In the genomic region with DNA sequence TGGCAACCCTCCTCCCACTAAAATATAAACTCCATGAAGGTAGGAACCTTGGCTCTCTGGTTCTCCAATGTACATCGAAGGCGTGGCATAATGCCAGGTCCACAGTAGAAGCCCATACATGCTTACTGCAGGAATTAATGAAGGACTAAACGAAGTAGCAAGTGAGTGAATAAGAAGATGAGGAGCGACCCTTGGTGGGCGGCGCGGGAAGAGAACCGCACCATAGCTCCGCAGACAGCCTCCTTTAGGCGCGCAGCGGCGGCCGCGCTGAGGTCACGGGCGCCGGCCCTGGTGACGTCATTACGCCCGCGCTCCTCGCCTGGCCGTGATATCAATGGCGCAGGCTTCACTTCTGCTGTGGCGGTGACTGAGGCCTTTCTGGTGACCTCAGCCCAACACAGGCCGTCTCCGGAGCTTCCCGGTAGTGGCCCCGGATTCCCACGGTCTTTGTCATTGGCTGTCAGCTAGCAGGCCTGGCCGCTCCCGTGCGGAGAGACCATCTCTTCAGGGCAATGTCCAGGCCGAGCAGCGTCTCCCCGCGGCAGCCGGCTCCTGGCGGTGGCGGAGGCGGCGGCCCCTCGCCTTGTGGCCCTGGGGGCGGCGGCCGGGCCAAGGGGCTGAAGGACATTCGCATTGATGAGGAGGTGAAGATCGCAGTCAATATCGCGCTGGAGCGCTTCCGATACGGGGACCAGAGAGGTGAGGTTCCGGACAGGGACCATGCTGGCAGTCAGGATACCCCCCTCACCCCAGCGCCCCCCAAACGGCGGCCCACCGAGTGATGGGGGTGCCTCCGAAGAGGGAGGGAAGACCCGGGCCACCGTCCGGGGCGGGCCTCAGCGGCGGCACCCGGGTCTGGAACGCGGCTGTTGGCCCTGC, we compare ENCODE assay signal across 8 cellular contexts. TPM values are rescaled to one million over a fixed set of nuclear protein-coding genes. Genes with fewer than 3 reads are reported as not detected.
A peak's percentile ranks its signal among the peaks of the same experiment; 100 is the strongest.
DNase-seq lines count a peak whose midpoint lies in the region; ATAC-seq and TF ChIP-seq lines count a peak whose summit lies in the region.

A gene (plus strand): TSS at position 311 of the 879 bp plus-strand sequence. CDS start 202 bp downstream, at position 513.

- peak within 1 kb of the TSS; percentile 90 for H3K9ac ChIP-seq in MM.1S (ENCODE audit: low read length)

- DNase-seq in GM03348 (ENCODE audit: low spot score) = peak; percentile 92
- DNase-seq in HCEC 1CT = peak; percentile 83
- DNase-seq in MM.1S = peak; percentile 87
- peak; percentile 84 for DNase-seq in SK-MEL-5 (ENCODE audit: low read depth, low spot score)
- peak; percentile 90 for DNase-seq in activated naive CD4-positive, alpha-beta T cell treated with anti-CD3 and anti-CD28 coated beads for 36 hours
- DNase-seq in nucleus accumbens (lab: John Stamatoyannopoulos, UW) = peak; percentile 19 to 88 (median 76)
- peak; percentile 90 to 91 for DNase-seq in suprapubic skin (ENCODE audit: low spot score in 2 of 2)

- peak; percentile 27 for TF ChIP-seq CTCF in MM.1S (IDR thresholded peaks at IDR 0.05; ENCODE audit: low read length)
- TF ChIP-seq CTCF in gastroesophageal sphincter (IDR thresholded peaks at IDR 0.05) = peak in 2 of 4 experiments; percentile 11 to 36
- TF ChIP-seq CTCF in suprapubic skin (IDR thresholded peaks at IDR 0.05) = peak in 1 of 2 donors; percentile 2

- no peaks in the 10 kb centered on the region for H4K20me1 ChIP-seq in MM.1S (ENCODE audit: insufficient read depth, low read length)

- H3K9me2 ChIP-seq in MM.1S (replicated peaks; ENCODE audit: insufficient read depth, low read length) = no peaks in the 10 kb centered on the region

- peak within 1 kb of the TSS; percentile 97 for H2AFZ ChIP-seq in MM.1S (ENCODE audit: low read length)

- no peaks in the 10 kb centered on the region for H3K9me3 Mint-ChIP-seq in activated naive CD4-positive, alpha-beta T cell treated with anti-CD3 and anti-CD28 coated beads for 36 hours

- no peak for TF ChIP-seq EP300 in gastroesophageal sphincter (IDR thresholded peaks at IDR 0.05)
- TF ChIP-seq EP300 in suprapubic skin (IDR thresholded peaks at IDR 0.05) = no peak

- peaks cover 5% of the 10 kb centered on the region for H3K27me3 Mint-ChIP-seq in activated naive CD4-positive, alpha-beta T cell treated with anti-CD3 and anti-CD28 coated beads for 36 hours (ENCODE audit: low read depth)

- CTCF ChIA-PET in activated naive CD4-positive, alpha-beta T cell treated with anti-CD3 and anti-CD28 coated beads for 36 hours (lab: Charles Lee) = interaction anchor here (0.6 to 1.2 kb wide), 5 partner anchors 9 to 440 kb away, joined by 3 to 7 read pairs (median 3); no protein-coding TSS in a partner anchor

- WGBS in gastroesophageal sphincter (ENCODE audit: low coverage in 1 of 2), 2 donors = 2 to 18% methylated on average over 3 to 13 of the region's 69 CpGs
- WGBS in suprapubic skin = 1% methylated on average over 41 of the region's 69 CpGs

- peaks cover 27% of the 10 kb centered on the region for H3K4me1 Mint-ChIP-seq in activated naive CD4-positive, alpha-beta T cell treated with anti-CD3 and anti-CD28 coated beads for 36 hours (ENCODE audit: low read depth)

- H3F3A ChIP-seq in MM.1S (ENCODE audit: insufficient read depth, low read length) = no peaks in the 10 kb centered on the region

- intact Hi-C loops in activated naive CD4-positive, alpha-beta T cell treated with anti-CD3 and anti-CD28 coated beads for 36 hours (cut with micrococcal nuclease) = loop anchor here (1.0 to 10.0 kb wide), 12 partner anchors 10 to 806 kb away; a partner anchor contains a TSS

- H3K36me3 ChIP-seq in MM.1S (replicated peaks; ENCODE audit: insufficient read depth, low read length) (no peaks in the 10 kb centered on the region), gastroesophageal sphincter (peaks cover 0 to 22% of the 10 kb centered on the region in 2 donors), suprapubic skin (peaks cover 4% of the 10 kb centered on the region)

- H3K27ac ChIP-seq in MM.1S (ENCODE audit: low read length) = peak within 1 kb of the TSS; percentile 52; the same call in 1 of the 2 replicates
- H3K27ac ChIP-seq in gastroesophageal sphincter = peak within 1 kb of the TSS; percentile 79 to 98 (median 94)
- H3K27ac ChIP-seq in suprapubic skin = peak within 1 kb of the TSS; percentile 91

- ATAC-seq in gastroesophageal sphincter = peak; percentile 96

- TF ChIP-seq POLR2A in gastroesophageal sphincter (IDR thresholded peaks at IDR 0.05) = peak; percentile 61 to 65
- peak in 1 of 2 donors; percentile 85 for TF ChIP-seq POLR2A in suprapubic skin (IDR thresholded peaks at IDR 0.05)

- H3K9me3 ChIP-seq in MM.1S (replicated peaks; ENCODE audit: insufficient read depth, low read length) (no peaks in the 10 kb centered on the region), gastroesophageal sphincter (no peaks in the 10 kb centered on the region), suprapubic skin (no peaks in the 10 kb centered on the region)

- peak within 1 kb of the TSS; percentile 88 for H3K4me2 ChIP-seq in MM.1S (ENCODE audit: low read depth, low read length)

- peak within 1 kb of the TSS; percentile 88 for H3K27ac Mint-ChIP-seq in activated naive CD4-positive, alpha-beta T cell treated with anti-CD3 and anti-CD28 coated beads for 36 hours

- in situ Hi-C loops in SK-MEL-5 (cut with HindIII; ENCODE audit: low pct_unique_long_range_greater_than_20kb, low sequenced_read_pairs) = no loop called here

- H3K4me1 ChIP-seq in MM.1S (ENCODE audit: low read length) (peaks cover 5% of the 10 kb centered on the region; the same call in 1 of the 2 replicates), gastroesophageal sphincter (peaks cover 0 to 37% (median 3%) of the 10 kb centered on the region in 3 donors), suprapubic skin (peaks cover 21% of the 10 kb centered on the region)

- H3K4me3 ChIP-seq in MM.1S (ENCODE audit: low read length) = peak within 1 kb of the TSS; percentile 92
- H3K4me3 ChIP-seq in gastroesophageal sphincter = peak within 1 kb of the TSS; percentile 70 to 88
- H3K4me3 ChIP-seq in suprapubic skin = peak within 1 kb of the TSS; percentile 85

- H3K4me3 Mint-ChIP-seq in activated naive CD4-positive, alpha-beta T cell treated with anti-CD3 and anti-CD28 coated beads for 36 hours = peak within 1 kb of the TSS; percentile 91

- H3K27me3 ChIP-seq in MM.1S (replicated peaks; ENCODE audit: insufficient read depth, low read length) (no peaks in the 10 kb centered on the region), gastroesophageal sphincter (no peaks in the 10 kb centered on the region), suprapubic skin (no peaks in the 10 kb centered on the region)

- peaks cover 23% of the 10 kb centered on the region for H3K79me2 ChIP-seq in MM.1S (ENCODE audit: low read length)

- peaks cover 8% of the 10 kb centered on the region for H3K36me3 Mint-ChIP-seq in activated naive CD4-positive, alpha-beta T cell treated with anti-CD3 and anti-CD28 coated beads for 36 hours (ENCODE audit: low read depth)

RNA-seq across cellular contexts. Expression of the gene that starts here (rescaled TPM):
- total RNA-seq in SK-MEL-5 (2014; rRNA removed; shearing (Covaris generic)) = 15.3 and 16.3 TPM in 2 replicates
- 10.8 and 16.4 TPM in 2 replicates for polyA plus RNA-seq in SK-MEL-5 (2015; cell fraction: cytosol; rRNA removed)
- 76.5 and 79.8 TPM in 2 replicates for polyA plus RNA-seq in SK-MEL-5 (2015; cell fraction: nucleus; rRNA removed)
- total RNA-seq in activated naive CD4-positive, alpha-beta T cell treated with anti-CD3 and anti-CD28 coated beads for 36 hours = 10 to 100 TPM; 24.4 to 28.0 TPM
- total RNA-seq in gastroesophageal sphincter (10 to 100 TPM; 11.1 to 38.9 (median 21.2) TPM), suprapubic skin (10 to 100 TPM; 13.4 to 61.7 (median 17.8) TPM)

Comparison
In these comparisons a context has a peak if more than half of its experiments do, and no peak if none do; other contexts are left out.
1. Peak in every context shown above with its lines: DNase-seq, ATAC-seq, H3K4me3 ChIP-seq and H3K27ac ChIP-seq.